Comparison of ENCODE assay signal across 9 cellular contexts in genomic region chr10:102795453-102796406, GRCh38. TPM values are rescaled to one million over a fixed set of nuclear protein-coding genes. Genes with fewer than 3 reads are reported as not detected.
A peak's percentile ranks its signal among the peaks of the same experiment; 100 is the strongest.
DNase-seq lines count a peak whose midpoint lies in the region; ATAC-seq and TF ChIP-seq lines count a peak whose summit lies in the region.
"Had no signal": no experiment of that assay in that cellular context is flagged by ENCODE, and none has a peak within 500 bp of the region (broad histone marks: within the 10 kb centered on the region; RNA-seq: fewer than 3 reads in every experiment).

No MANE protein-coding gene starts in this region.

- H3K27ac ChIP-seq in gastroesophageal sphincter (peak overlapping the region; percentile 59 to 86 (median 84)), substantia nigra (ENCODE audit: low read depth, low read length, poor library complexity, severe bottlenecking) (peak overlapping the region; percentile 60)

- DNase-seq in T-helper 2 cell treated with Interferon-gamma antibody and Interleukin-4, amounts not matched to agents 5 μg/mL and 100 μg/mL, for 36 hours (ENCODE audit: low spot score), result no peak
- DNase-seq in T-helper 2 cell (no peak), substantia nigra (lab: John Stamatoyannopoulos, UW) (peak in 1 of 49 donors; percentile 11), cerebellum (ENCODE audit: low spot score) (no peak), EL (no peak)
- DNase-seq: NCI-H1417 had no signal

- H3K27me3 ChIP-seq in gastroesophageal sphincter, result no peaks in the 10 kb centered on the region

- no peaks in the 10 kb centered on the region for H3K9me3 Mint-ChIP-seq in T-helper 2 cell treated with Interferon-gamma antibody and Interleukin-4, amounts not matched to agents 5 μg/mL and 100 μg/mL, for 36 hours

- H3K27ac Mint-ChIP-seq in T-helper 2 cell treated with Interferon-gamma antibody and Interleukin-4, amounts not matched to agents 5 μg/mL and 100 μg/mL, for 36 hours, result peak overlapping the region; percentile 82

- peaks cover 17% of the 10 kb centered on the region for H3K36me3 Mint-ChIP-seq in T-helper 2 cell treated with Interferon-gamma antibody and Interleukin-4, amounts not matched to agents 5 μg/mL and 100 μg/mL, for 36 hours (ENCODE audit: low read depth)

- H3K4me1 ChIP-seq in gastroesophageal sphincter, result peaks cover 30 to 100% (median 54%) of the 10 kb centered on the region in 3 donors

- H3K36me3 ChIP-seq in gastroesophageal sphincter, result peaks cover 0 to 17% of the 10 kb centered on the region in 2 donors

- no peaks in the 10 kb centered on the region for H3K9me3 ChIP-seq in gastroesophageal sphincter

- peak in 1 of 2 donors; percentile 33 for TF ChIP-seq POLR2A in gastroesophageal sphincter (IDR thresholded peaks at IDR 0.05)

- TF ChIP-seq CTCF in gastroesophageal sphincter (IDR thresholded peaks at IDR 0.05), result no peak

- no peaks in the 10 kb centered on the region for H3K27me3 Mint-ChIP-seq in T-helper 2 cell treated with Interferon-gamma antibody and Interleukin-4, amounts not matched to agents 5 μg/mL and 100 μg/mL, for 36 hours (ENCODE audit: low read depth)

- ATAC-seq in HG03460 (IDR thresholded peaks at IDR 0.05; ENCODE audit: unreplicated experiment) (peak; percentile 28), gastroesophageal sphincter (no peak), GM18519 (IDR thresholded peaks at IDR 0.05; ENCODE audit: low FRiP score, unreplicated experiment) (no peak)

- no peak overlapping the region for H3K4me3 ChIP-seq in gastroesophageal sphincter

- no peak for TF ChIP-seq EP300 in gastroesophageal sphincter (IDR thresholded peaks at IDR 0.05)

- peaks cover 26% of the 10 kb centered on the region for H3K4me1 Mint-ChIP-seq in T-helper 2 cell treated with Interferon-gamma antibody and Interleukin-4, amounts not matched to agents 5 μg/mL and 100 μg/mL, for 36 hours (ENCODE audit: low read depth)

- 49 to 56% methylated on average over 14 to 15 of the region's 15 CpGs for WGBS in gastroesophageal sphincter (ENCODE audit: low coverage in 1 of 2), 2 donors

- peak overlapping the region; percentile 60 for H3K4me3 Mint-ChIP-seq in T-helper 2 cell treated with Interferon-gamma antibody and Interleukin-4, amounts not matched to agents 5 μg/mL and 100 μg/mL, for 36 hours

RNA-seq across cellular contexts. Expression of gene CYP17A1, which starts 41.5 kb away (rescaled TPM):
- total RNA-seq in gastroesophageal sphincter, result not detected
- not detected for total RNA-seq in cerebellum

RNA-seq across cellular contexts. Expression of gene WBP1L, which starts 52.0 kb away (rescaled TPM):
- total RNA-seq in gastroesophageal sphincter, result 100 to 1,000 TPM; 125 to 142 (median 132) TPM
- total RNA-seq in cerebellum, result 29.6 TPM

RNA-seq across cellular contexts. Expression of gene BORCS7, which starts 58.3 kb away (rescaled TPM):
- 10 to 100 TPM; 24.3 to 47.3 (median 28.9) TPM for total RNA-seq in gastroesophageal sphincter
- total RNA-seq in cerebellum, result 22.7 TPM
